ENCODE assay signal across 20 cellular contexts in the genomic region with DNA sequence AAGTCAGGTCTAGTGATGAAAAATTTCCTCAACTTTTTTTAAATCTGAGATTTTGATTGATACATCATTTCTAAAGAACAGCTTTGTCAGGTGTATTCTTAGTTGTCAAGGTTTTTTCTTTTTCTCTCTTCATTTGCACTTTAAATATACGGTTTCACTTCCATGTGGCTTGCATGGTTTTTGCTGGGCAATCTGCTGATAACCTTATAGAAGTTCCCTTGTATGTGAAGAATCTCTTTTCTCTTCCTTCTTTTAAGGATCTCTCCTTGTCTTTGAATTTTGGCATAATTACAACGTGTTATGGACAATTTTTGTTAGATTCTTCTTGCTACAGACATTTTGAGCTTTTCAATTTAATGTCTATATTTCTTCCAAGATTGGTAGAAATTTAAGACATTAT.
A peak's percentile ranks its signal among the peaks of the same experiment; 100 is the strongest.
DNase-seq lines count a peak whose midpoint lies in the region; ATAC-seq, FAIRE-seq and TF ChIP-seq lines count a peak whose summit lies in the region.
"Had no signal": no experiment of that assay in that cellular context is flagged by ENCODE, and none has a peak within 500 bp of the region (broad histone marks: within the 10 kb centered on the region; RNA-seq: fewer than 3 reads in every experiment).

No MANE protein-coding gene starts in this region.

- H3K27me3 ChIP-seq in HepG2 (ENCODE audit: control insufficient read depth in 1 of 2, insufficient read depth in 2 of 2, low read length in 2 of 2) (no peaks in the 10 kb centered on the region; a peak in 1 of 5 replicates), right lobe of liver (no peaks in the 10 kb centered on the region), adipocyte (replicated peaks; ENCODE audit: control insufficient read depth, insufficient read depth, low read length) (no peaks in the 10 kb centered on the region), rectal smooth muscle tissue (ENCODE audit: control insufficient read depth, insufficient read depth, low read length) (no peaks in the 10 kb centered on the region)
- H3K27me3 ChIP-seq: BLaER1 had no signal

- TF ChIP-seq RAD21 in HepG2 (CRISPR knock-in tag; IDR thresholded peaks at IDR 0.05): no peak

- BruUV-seq in HepG2 (replicated peaks; lab: Mats Ljungman, UMichigan): no TSS peak

- ATAC-seq in HepG2 (no peak), right lobe of liver (no peak)
- ATAC-seq: GM12878, GM23338 had no signal

- DNase-seq in HepG2 (ENCODE audit: low spot score) (no peak), right lobe of liver (no peak), adipocyte (ENCODE audit: low read depth) (no peak), immature natural killer cell (no peak), RWPE1 (ENCODE audit: low spot score) (no peak), NCI-H146 (lab: John Stamatoyannopoulos, UW) (no peak)
- DNase-seq: 8988T; CD4-positive, alpha-beta memory T cell; DMS 273 treated with DMSO at 0.1 percent for 48 hours; DMS53; DND-41; EL; HCEC 1CT; HFFc6 had no signal

- 95% methylated on average over 2 of the region's 2 CpGs for WGBS in HepG2 (ENCODE audit: low lambda C conversion rate)
- 88% methylated on average over 2 of the region's 2 CpGs for WGBS in right lobe of liver (ENCODE audit: insufficient coverage, low coverage, low lambda C conversion rate, missing lambda C conversion rate)

- H3K4me1 ChIP-seq in HepG2 (ENCODE audit: insufficient read depth, low read length) (no peaks in the 10 kb centered on the region), right lobe of liver (no peaks in the 10 kb centered on the region), adipocyte (ENCODE audit: control insufficient read depth, insufficient read depth, low read length) (no peaks in the 10 kb centered on the region), rectal smooth muscle tissue (ENCODE audit: control insufficient read depth, insufficient read depth, low read length) (no peaks in the 10 kb centered on the region)
- H3K4me1 ChIP-seq: BLaER1 had no signal

- H3K27ac Mint-ChIP-seq in immature natural killer cell: no peak overlapping the region
- H3K27ac Mint-ChIP-seq: CD14-positive monocyte, GM23338, HFFc6 had no signal

- H3K27me3 Mint-ChIP-seq in immature natural killer cell (ENCODE audit: low read depth in 3 of 3): peaks cover 0 to 4% (median 1%) of the 10 kb centered on the region in 3 donors
- H3K27me3 Mint-ChIP-seq: CD4-positive, alpha-beta memory T cell had no signal

- no peak overlapping the region for H3K9ac ChIP-seq in HepG2 (ENCODE audit: insufficient read depth, low read depth, low read length)
- H3K9ac ChIP-seq in adipocyte (ENCODE audit: low read length): no peak overlapping the region
- no peak overlapping the region for H3K9ac ChIP-seq in rectal smooth muscle tissue (ENCODE audit: low read length)
- H3K9ac ChIP-seq: BLaER1 had no signal

- FAIRE-seq in HepG2 (lab: Jason Lieb, UNC): no peak
- FAIRE-seq: GM12878, H54 had no signal

- H3K36me3 ChIP-seq in HepG2 (replicated peaks in 1 of 2; ENCODE audit: control insufficient read depth in 1 of 2, insufficient read depth in 2 of 2, low read length in 2 of 2) (peaks cover 5 to 10% of the 10 kb centered on the region in 2 experiments; a peak in 4 of 5 replicates), right lobe of liver (peaks cover 0 to 4% (median 0%) of the 10 kb centered on the region in 4 donors), adipocyte (ENCODE audit: control insufficient read depth, insufficient read depth, low read length, severe bottlenecking) (peaks cover 22% of the 10 kb centered on the region), rectal smooth muscle tissue (ENCODE audit: control insufficient read depth, insufficient read depth, low read length) (peaks cover 4% of the 10 kb centered on the region)

- in situ Hi-C loops in HepG2 (cut with HindIII; ENCODE audit: extremely low pct_ligation_motif_present, low pct_unique_long_range_greater_than_20kb): no loop called here

- H3K4me3 Mint-ChIP-seq in immature natural killer cell: no peak overlapping the region
- H3K4me3 Mint-ChIP-seq: CD14-positive monocyte; CD4-positive, alpha-beta memory T cell; GM23338; HFFc6 had no signal

- H3K9me3 Mint-ChIP-seq in immature natural killer cell: peaks cover 29 to 92% (median 87%) of the 10 kb centered on the region in 6 donors

- peaks cover 15 to 33% (median 23%) of the 10 kb centered on the region in 3 donors for H3K36me3 Mint-ChIP-seq in immature natural killer cell

- H2AFZ ChIP-seq in HepG2 (ENCODE audit: low read length): no peak overlapping the region
- H2AFZ ChIP-seq: GM23338 had no signal

- POLR2A ChIA-PET in HepG2 (lab: Yijun Ruan, JAX) (no interaction called here), RWPE1 (lab: Yijun Ruan, JAX; ENCODE audit: low non-redundant PET) (no interaction called here)

- TF ChIP-seq POLR2A in HepG2 (IDR thresholded peaks at IDR 0.05; ENCODE audit: insufficient read depth in 1 of 2, low read depth in 2 of 2, low read length in 2 of 2): no peak
- TF ChIP-seq POLR2A in right lobe of liver (IDR thresholded peaks at IDR 0.05): no peak

- H3K9me3 ChIP-seq in HepG2 (ENCODE audit: low read length): peaks cover 88% of the 10 kb centered on the region
- peaks cover 6 to 81% (median 41%) of the 10 kb centered on the region in 4 donors for H3K9me3 ChIP-seq in right lobe of liver
- peaks cover 100% of the 10 kb centered on the region for H3K9me3 ChIP-seq in adipocyte (ENCODE audit: control insufficient read depth, low read length)

- H3K4me2 ChIP-seq in HepG2 (ENCODE audit: low read depth, low read length): no peak overlapping the region
- H3K4me2 ChIP-seq: BLaER1, GM23338 had no signal

- no peaks in the 10 kb centered on the region for H3K4me1 Mint-ChIP-seq in immature natural killer cell
- H3K4me1 Mint-ChIP-seq: CD14-positive monocyte; CD4-positive, alpha-beta memory T cell; GM23338 had no signal

- CTCF ChIA-PET in HepG2 (lab: Yijun Ruan, JAX; ENCODE audit: low intra/inter-chr PET ratio, low total read pairs): no interaction called here
- CTCF ChIA-PET in RWPE1 (lab: Yijun Ruan, JAX): no interaction called here

- TF ChIP-seq CTCF in HepG2 (CRISPR knock-in tag; IDR thresholded peaks at IDR 0.05) (no peak), right lobe of liver (IDR thresholded peaks at IDR 0.05) (no peak), RWPE1 (conservative IDR thresholded peaks at IDR 0.05; ENCODE audit: low read depth) (no peak)

- intact Hi-C loops in HepG2 (cut with micrococcal nuclease; ENCODE audit: unreplicated experiment) (no loop called here), right lobe of liver (cut with DNase I) (no loop called here)

- TF ChIP-seq EP300 in HepG2 (IDR thresholded peaks at IDR 0.05; ENCODE audit: low read depth in 2 of 2, low read length in 2 of 2) (no peak), HepG2 (CRISPR knock-in tag; IDR thresholded peaks at IDR 0.05; ENCODE audit: borderline replicate concordance) (no peak)

- H3K79me2 ChIP-seq in HepG2 (ENCODE audit: insufficient read depth, low read length): no peaks in the 10 kb centered on the region

- H3K4me3 ChIP-seq in HepG2 (replicated peaks in 1 of 3; ENCODE audit: insufficient read depth in 1 of 3, low read depth in 2 of 3, low read length in 3 of 3): no peak overlapping the region
- H3K4me3 ChIP-seq in right lobe of liver: no peak overlapping the region
- peak overlapping the region; percentile 77 for H3K4me3 ChIP-seq in adipocyte (ENCODE audit: low read length)
- H3K4me3 ChIP-seq in rectal smooth muscle tissue (ENCODE audit: low read length): peak overlapping the region; percentile 4
- H3K4me3 ChIP-seq: BLaER1, GM12878, GM23338 had no signal

- H4K20me1 ChIP-seq in HepG2 (ENCODE audit: insufficient read depth, low read length): no peaks in the 10 kb centered on the region
- H4K20me1 ChIP-seq: BLaER1 had no signal

- H3K27ac ChIP-seq in HepG2 (ENCODE audit: extremely low read length, insufficient read depth, low read length) (no peak overlapping the region), right lobe of liver (no peak overlapping the region), rectal smooth muscle tissue (ENCODE audit: low read depth, low read length) (no peak overlapping the region), RWPE1 (no peak overlapping the region)
- H3K27ac ChIP-seq: BLaER1 had no signal

TF ChIP-seq in HepG2, 621 proteins besides CTCF, POLR2A, EP300 and RAD21:
- peak; percentile 95 for TF ChIP-seq ZNF317 (CRISPR knock-in tag; IDR thresholded peaks at IDR 0.05)
- TF ChIP-seq, protein P1, sequence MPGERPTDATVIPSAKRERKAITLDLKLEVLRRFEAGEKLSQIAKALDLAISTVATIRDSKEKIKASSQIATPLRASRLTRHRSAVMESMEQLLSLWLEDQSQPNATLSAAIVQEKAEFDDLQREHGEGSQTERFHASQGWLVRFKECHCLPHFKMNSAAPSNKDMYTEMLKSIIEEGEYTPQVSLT (CRISPR knock-in tag; IDR thresholded peaks at IDR 0.05; ENCODE audit: borderline replicate concordance, low read depth): no peak

Comparison
In these comparisons a context has a peak if more than half of its experiments do, and no peak if none do; other contexts are left out.
1. H3K4me3 ChIP-seq: peak in adipocyte (single experiment) and rectal smooth muscle tissue (single experiment); none in HepG2 (0 of 3) and right lobe of liver (0 of 3).